ENCODE assay signal across 8 cellular contexts in genomic region chr2:108534577-108535379, GRCh38. TPM values are rescaled to one million over a fixed set of nuclear protein-coding genes. Genes with fewer than 3 reads are reported as not detected.
DNase-seq lines count a peak whose midpoint lies in the region; ATAC-seq, FAIRE-seq and TF ChIP-seq lines count a peak whose summit lies in the region.

No MANE protein-coding gene starts in this region.

- H3K4me3 ChIP-seq in prostate gland = peak overlapping the region; percentile 71 to 84

- H3K4me3 Mint-ChIP-seq in activated naive CD8-positive, alpha-beta T cell = peak overlapping the region; percentile 97

- H3K27me3 ChIP-seq in prostate gland (replicated peaks; ENCODE audit: insufficient read depth) = no peaks in the 10 kb centered on the region

- ATAC-seq in HG03378 (IDR thresholded peaks at IDR 0.05; ENCODE audit: unreplicated experiment) (peak; percentile 26), left ventricle myocardium superior (no peak)

- peak overlapping the region; percentile 90 for H3K27ac Mint-ChIP-seq in activated naive CD8-positive, alpha-beta T cell

- no peaks in the 10 kb centered on the region for H3K36me3 Mint-ChIP-seq in activated naive CD8-positive, alpha-beta T cell

- H3K9me3 ChIP-seq in prostate gland = no peaks in the 10 kb centered on the region

- no peaks in the 10 kb centered on the region for H3K36me3 ChIP-seq in prostate gland

- H3K27ac ChIP-seq in C4-2B = peak overlapping the region; percentile 98
- peak overlapping the region; percentile 98 to 100 for H3K27ac ChIP-seq in prostate gland

- peaks cover 25% of the 10 kb centered on the region for H3K4me1 Mint-ChIP-seq in activated naive CD8-positive, alpha-beta T cell (ENCODE audit: low read depth)

- under 1% methylated on average over 38 of the region's 59 CpGs for WGBS in prostate gland

- no peak for TF ChIP-seq POLR2A in prostate gland (IDR thresholded peaks at IDR 0.05)

- H3K27me3 Mint-ChIP-seq in activated naive CD8-positive, alpha-beta T cell = no peaks in the 10 kb centered on the region

- DNase-seq in GM19239 (ENCODE audit: insufficient read length, low spot score) = peak; percentile 14
- DNase-seq in RKO (ENCODE audit: low spot score) = peak; percentile 56
- peak; percentile 73 for DNase-seq in left ventricle myocardium superior
- peak; percentile 22 for DNase-seq in prostate gland (ENCODE audit: low spot score)
- DNase-seq in NCI-H2029 (lab: John Stamatoyannopoulos, UW) = no peak

- no peaks in the 10 kb centered on the region for H3K9me3 Mint-ChIP-seq in activated naive CD8-positive, alpha-beta T cell (ENCODE audit: low read depth)

- TF ChIP-seq CTCF in C4-2B (conservative IDR thresholded peaks at IDR 0.05) (peak; percentile 10; the same call in 1 of the 2 replicates), prostate gland (IDR thresholded peaks at IDR 0.05) (no peak)

- peak; percentile 65 for FAIRE-seq in GM19239 (lab: Jason Lieb, UNC)

- H3K4me1 ChIP-seq in prostate gland (replicated peaks) = no peaks in the 10 kb centered on the region

- intact Hi-C loops in left ventricle myocardium superior (cut with micrococcal nuclease) = no loop called here
- intact Hi-C loops in prostate gland (cut with DNase I) = loop anchor here (1.0 to 5.0 kb wide), 2 partner anchors 48 to 85 kb away; partner anchors contain the start of gene GCC2

RNA-seq across cellular contexts. Expression of gene LIMS1, which starts 0.5 kb away (rescaled TPM):
- total RNA-seq in left ventricle myocardium superior (74.3 TPM), prostate gland (10 to 100 TPM; 82.9 to 90.4 TPM)
